8 cellular contexts compared by ENCODE assay signal in the genomic region with DNA sequence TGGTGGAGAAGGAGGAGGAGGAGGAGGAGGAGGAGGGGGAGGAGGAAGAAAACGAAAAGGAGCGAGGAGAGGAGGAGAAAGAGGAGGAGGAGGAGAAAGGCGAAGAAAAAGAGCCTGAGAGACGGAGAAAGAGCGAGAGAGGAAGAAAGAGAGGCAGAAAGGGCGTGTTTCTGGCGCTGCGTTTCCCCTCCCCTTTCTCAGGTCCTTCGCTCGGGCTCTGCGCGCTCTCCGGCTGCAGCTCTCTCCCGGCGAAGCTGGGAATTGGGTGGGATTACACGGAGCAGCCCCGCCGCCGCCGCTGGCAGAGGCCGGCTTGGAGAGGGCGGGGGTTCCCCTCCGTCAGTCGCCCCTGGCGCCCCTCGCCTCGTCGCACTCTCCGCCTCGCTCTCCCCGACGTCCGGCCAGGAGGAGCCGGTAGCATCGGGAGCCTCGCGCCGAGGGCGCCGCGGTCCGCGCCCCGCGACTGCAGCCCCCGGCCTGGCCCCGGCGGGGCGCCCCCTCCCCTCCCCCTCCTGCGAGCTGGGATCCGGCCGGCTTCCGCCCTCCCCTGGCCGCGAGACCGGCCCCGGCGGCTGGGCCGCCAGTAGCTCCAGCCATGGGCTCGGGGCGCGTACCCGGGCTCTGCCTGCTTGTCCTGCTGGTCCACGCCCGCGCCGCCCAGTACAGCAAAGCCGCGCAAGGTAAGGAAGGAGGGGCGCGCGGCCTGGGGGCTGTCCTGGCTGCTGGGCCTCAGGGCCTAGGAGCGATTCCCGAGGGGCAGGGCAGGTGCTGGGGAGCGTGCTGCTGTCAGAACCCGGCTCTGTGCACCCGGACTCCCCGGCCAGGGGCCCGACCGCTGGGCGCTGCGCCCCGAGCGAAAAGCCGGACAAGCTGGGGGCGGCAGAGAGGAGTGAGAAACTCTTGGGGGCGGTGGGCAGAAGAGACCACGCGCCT. TPM values are rescaled to one million over a fixed set of nuclear protein-coding genes. Genes with fewer than 3 reads are reported as not detected.
A peak's percentile ranks its signal among the peaks of the same experiment; 100 is the strongest.
DNase-seq lines count a peak whose midpoint lies in the region; ATAC-seq and TF ChIP-seq lines count a peak whose summit lies in the region.

A gene (plus strand): TSS at position 133 of the 933 bp plus-strand sequence. CDS start 463 bp downstream, at position 596.

- H3K4me3 ChIP-seq in NT2/D1 (ENCODE audit: insufficient read length, low read depth), result peak within 1 kb of the TSS; percentile 59
- peak within 1 kb of the TSS; percentile 54 for H3K4me3 ChIP-seq in colonic mucosa
- H3K4me3 ChIP-seq in left lung, result peak within 1 kb of the TSS; percentile 37 to 42
- H3K4me3 ChIP-seq in testis, result peak within 1 kb of the TSS; percentile 53 to 57

- H3K27ac ChIP-seq in colonic mucosa, result no peak within 1 kb of the TSS
- no peak within 1 kb of the TSS for H3K27ac ChIP-seq in left lung
- no peak within 1 kb of the TSS for H3K27ac ChIP-seq in testis

- H3K36me3 ChIP-seq in NT2/D1 (ENCODE audit: insufficient read depth, insufficient read length, low read length), result peaks cover 13% of the 10 kb centered on the region
- H3K36me3 ChIP-seq in colonic mucosa, result no peaks in the 10 kb centered on the region
- H3K36me3 ChIP-seq in left lung, result no peaks in the 10 kb centered on the region
- H3K36me3 ChIP-seq in testis (ENCODE audit: low read depth, missing control alignments), result no peaks in the 10 kb centered on the region

- H3K9ac ChIP-seq in NT2/D1 (ENCODE audit: insufficient read length, low read depth) (peak within 1 kb of the TSS; percentile 83), colonic mucosa (ENCODE audit: low read depth in 2 of 2, low read length in 2 of 2) (peak within 1 kb of the TSS in 1 of 2 donors; percentile 43)

- 1 to 2% methylated on average over 43 to 79 of the region's 89 CpGs for WGBS in testis, 2 donors

- intact Hi-C loops in colonic mucosa (cut with DNase I) (no loop called here), left lung (cut with DNase I) (no loop called here), testis (cut with DNase I; ENCODE audit: low total_unique reads) (no loop called here)

- H3K4me1 ChIP-seq in NT2/D1 (ENCODE audit: insufficient read depth, insufficient read length) (peaks cover 29% of the 10 kb centered on the region), colonic mucosa (no peaks in the 10 kb centered on the region), left lung (peaks cover 8 to 16% of the 10 kb centered on the region in 2 donors), testis (peaks cover 21% of the 10 kb centered on the region)

- TF ChIP-seq POLR2A in testis (IDR thresholded peaks at IDR 0.05), result no peak

- H3K9me3 ChIP-seq in NT2/D1 (ENCODE audit: insufficient read depth, low read length) (no peaks in the 10 kb centered on the region), colonic mucosa (no peaks in the 10 kb centered on the region), left lung (no peaks in the 10 kb centered on the region), testis (no peaks in the 10 kb centered on the region)

- H3K27me3 ChIP-seq in NT2/D1 (ENCODE audit: insufficient read depth, insufficient read length) (peaks cover 48% of the 10 kb centered on the region), colonic mucosa (peaks cover 40% of the 10 kb centered on the region), left lung (peaks cover 19 to 88% of the 10 kb centered on the region in 2 donors), testis (no peaks in the 10 kb centered on the region)

- TF ChIP-seq CTCF in colonic mucosa (IDR thresholded peaks at IDR 0.05) (no peak), left lung (IDR thresholded peaks at IDR 0.05) (no peak), testis (IDR thresholded peaks at IDR 0.05) (no peak)

- ATAC-seq in left lung, result peak; percentile 55

- DNase-seq in stimulated activated CD4-positive, alpha-beta T cell treated with anti-CD3 and anti-CD28 coated beads, Interleukin-4, amount 100 ng/mL, for 1 hour, result peak; percentile 14
- DNase-seq in stimulated activated CD4-positive, alpha-beta T cell treated with anti-CD3 and anti-CD28 coated beads, Interleukin-1b, Interleukin-23, amount 100 ng/mL, for 48 hours, result no peak
- DNase-seq in NT2/D1 (ENCODE audit: low read depth, low spot score) (no peak), colonic mucosa (peak; percentile 21), left lung (peak in 1 of 2 donors; percentile 84), testis (peak; percentile 42), ureter (ENCODE audit: low spot score) (no peak), T1000 (lab: John Stamatoyannopoulos, UW) (no peak)

RNA-seq across cellular contexts. Expression of the gene that starts here (rescaled TPM):
- total RNA-seq in colonic mucosa (under 1 TPM; 0.20 to 0.74 TPM), left lung (1 to 10 TPM; 2.2 TPM), testis (1 to 10 TPM; 1.7 to 2.0 TPM), ureter (10.0 TPM)
- polyA plus RNA-seq in testis (ENCODE audit: insufficient read depth, low read depth, low replicate concordance), result 2.2 TPM

Comparison
In these comparisons a context has a peak if more than half of its experiments do, and no peak if none do; other contexts are left out.
1. DNase-seq: peak in stimulated activated CD4-positive, alpha-beta T cell treated with anti-CD3 and anti-CD28 coated beads, Interleukin-4, amount 100 ng/mL, for 1 hour (single experiment) and testis (single experiment); none in stimulated activated CD4-positive, alpha-beta T cell treated with anti-CD3 and anti-CD28 coated beads, Interleukin-1b, Interleukin-23, amount 100 ng/mL, for 48 hours (single experiment), NT2/D1 (single experiment), ureter (single experiment) and T1000 (single experiment).
2. Peak in DNase-seq and H3K4me3 ChIP-seq in colonic mucosa; RNA of the gene not detected or under 1 TPM.
3. Peak in every context shown above with its lines, with median percentiles within 50 percentile points of each other: H3K4me3 ChIP-seq.